2 cellular contexts compared by ENCODE assay signal in the genomic region with DNA sequence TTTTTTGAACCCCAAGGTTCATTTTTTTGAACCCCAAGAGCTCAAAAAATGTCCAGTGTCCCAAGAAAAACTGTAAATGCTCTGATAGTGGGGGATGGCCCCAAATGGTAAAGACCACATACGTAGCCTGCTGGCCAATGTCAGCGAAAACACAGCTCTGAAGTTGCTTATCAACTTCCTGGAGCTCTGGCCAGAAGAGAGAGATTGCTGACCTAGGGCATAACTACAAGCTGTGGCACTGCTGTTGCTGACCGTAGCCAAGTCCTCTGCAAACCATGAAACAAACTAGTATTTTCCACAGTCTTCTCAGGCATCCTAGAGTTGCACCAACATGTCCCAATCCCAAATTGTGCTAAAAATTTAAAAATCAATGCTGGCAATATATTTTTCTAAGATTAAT.
TF ChIP-seq lines count a peak whose summit lies in the region.

No MANE protein-coding gene starts in this region.

TF ChIP-seq in SK-N-SH, 30 proteins besides CTCF, POLR2A, EP300 and RAD21:
- TF ChIP-seq USF1 (IDR thresholded peaks at IDR 0.05; ENCODE audit: borderline replicate concordance, low read depth) (no peak), RCOR1 (IDR thresholded peaks at IDR 0.05; ENCODE audit: low read length) (peak; percentile 19; the same call in 1 of the 2 replicates)
TF ChIP-seq in SK-N-SH: peak in this region for 1.

TF ChIP-seq in HepG2, 621 proteins besides CTCF, POLR2A, EP300 and RAD21:
- TF ChIP-seq KIAA2018 (CRISPR knock-in tag; IDR thresholded peaks at IDR 0.05; ENCODE audit: borderline replicate concordance) (no peak), MAFK (conservative IDR thresholded peaks at IDR 0.05 in 1 of 2, IDR thresholded peaks at IDR 0.05 in 1 of 2; ENCODE audit: low read length in 2 of 2) (peak; percentile 19 to 26; a peak in 2 of 4 replicates)
